21 cellular contexts compared by ENCODE assay signal in the genomic region with DNA sequence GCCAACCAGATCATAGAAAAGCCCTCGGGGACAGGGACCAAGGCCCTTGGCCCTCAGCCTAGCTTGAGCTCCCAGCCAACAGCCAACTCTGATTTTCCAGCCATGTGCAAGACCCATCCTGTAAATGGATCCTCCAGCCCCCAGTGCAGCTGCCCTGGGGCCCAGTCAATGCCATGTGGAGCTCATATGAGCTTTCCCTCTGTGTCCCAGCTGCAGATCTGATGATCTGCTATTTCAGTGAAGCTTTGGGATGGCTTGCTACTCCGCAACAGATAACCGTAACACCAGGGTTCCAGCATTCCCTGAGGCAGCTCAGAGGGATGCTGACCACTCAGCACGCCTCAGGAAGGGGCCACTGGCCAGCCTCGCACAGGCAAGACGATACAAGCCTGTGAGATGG.
"Had no signal": no experiment of that assay in that cellular context is flagged by ENCODE, and none has a peak within 500 bp of the region (broad histone marks: within the 10 kb centered on the region; RNA-seq: fewer than 3 reads in every experiment).

No MANE protein-coding gene starts in this region.

- H3K4me3 Mint-ChIP-seq: dendritic cell treated with granulocyte-macrophage colony-stimulating factor and Interleukin-4, amounts not matched to agents 40 ng/mL and 50 ng/mL, for 4 days; memory B cell; stimulated activated naive B cell treated with anti-CD40 and anti-IgM and Interleukin-4, amounts not matched to agents 10 μg/mL and 1 μg/mL and 100 μg/mL, for 72 hours had no signal

- H3K9me3 Mint-ChIP-seq: dendritic cell treated with granulocyte-macrophage colony-stimulating factor and Interleukin-4, amounts not matched to agents 40 ng/mL and 50 ng/mL, for 4 days; effector memory CD8-positive, alpha-beta T cell; memory B cell; naive thymus-derived CD4-positive, alpha-beta T cell; stimulated activated naive B cell treated with anti-CD40 and anti-IgM and Interleukin-4, amounts not matched to agents 10 μg/mL and 1 μg/mL and 100 μg/mL, for 72 hours had no signal

- H3K4me3 ChIP-seq: esophagus muscularis mucosa, hepatocyte, left ventricle myocardium inferior, lower lobe of right lung, ovary, right atrium auricular region, sigmoid colon, skin epidermis, stomach had no signal

- H3K27ac Mint-ChIP-seq: dendritic cell treated with granulocyte-macrophage colony-stimulating factor and Interleukin-4, amounts not matched to agents 40 ng/mL and 50 ng/mL, for 4 days; effector memory CD8-positive, alpha-beta T cell; memory B cell had no signal

- H3K9me3 ChIP-seq: esophagus muscularis mucosa, left ventricle myocardium inferior, lower lobe of right lung, ovary, right atrium auricular region, sigmoid colon, stomach had no signal

- DNase-seq: effector memory CD8-positive, alpha-beta T cell; kidney; left cardiac atrium; left ventricle myocardium inferior; lower lobe of right lung; naive thymus-derived CD4-positive, alpha-beta T cell; nucleus accumbens; ovary; sigmoid colon; stimulated activated CD4-positive, alpha-beta T cell treated with anti-CD3 and anti-CD28 coated beads, Interleukin-2, amount 100 ng/mL, for 24 hours; stimulated activated CD4-positive, alpha-beta T cell treated with anti-CD3 and anti-CD28 coated beads, Interleukin-4, amount 100 ng/mL, for 4 hours; stimulated activated naive B cell treated with anti-CD40 and anti-IgM and Interleukin-4, amounts not matched to agents 10 μg/mL and 1 μg/mL and 100 μg/mL, for 72 hours; stomach; substantia nigra had no signal

- H2AFZ ChIP-seq: hepatocyte had no signal

- ATAC-seq: effector memory CD8-positive, alpha-beta T cell; left cardiac atrium; lower lobe of right lung; naive thymus-derived CD4-positive, alpha-beta T cell; stimulated activated naive B cell treated with anti-CD40 and anti-IgM and Interleukin-4, amounts not matched to agents 10 μg/mL and 1 μg/mL and 100 μg/mL, for 72 hours had no signal

- H3K4me2 ChIP-seq: hepatocyte had no signal

- H3K36me3 Mint-ChIP-seq: memory B cell; naive thymus-derived CD4-positive, alpha-beta T cell; stimulated activated naive B cell treated with anti-CD40 and anti-IgM and Interleukin-4, amounts not matched to agents 10 μg/mL and 1 μg/mL and 100 μg/mL, for 72 hours had no signal

- H3K27me3 ChIP-seq: esophagus muscularis mucosa, hepatocyte, ovary, right atrium auricular region, sigmoid colon, stomach had no signal

- H3K36me3 ChIP-seq: esophagus muscularis mucosa, left ventricle myocardium inferior, lower lobe of right lung, ovary, right atrium auricular region, sigmoid colon, stomach had no signal

- H3K27ac ChIP-seq: epithelial cell of prostate, esophagus muscularis mucosa, hepatocyte, left ventricle myocardium inferior, lower lobe of right lung, ovary, right atrium auricular region, sigmoid colon, skin epidermis, stomach had no signal

- H3K4me1 ChIP-seq: lower lobe of right lung, right atrium auricular region had no signal

- H3K79me2 ChIP-seq: hepatocyte had no signal
